14 cellular contexts compared by ENCODE assay signal in the genomic region with DNA sequence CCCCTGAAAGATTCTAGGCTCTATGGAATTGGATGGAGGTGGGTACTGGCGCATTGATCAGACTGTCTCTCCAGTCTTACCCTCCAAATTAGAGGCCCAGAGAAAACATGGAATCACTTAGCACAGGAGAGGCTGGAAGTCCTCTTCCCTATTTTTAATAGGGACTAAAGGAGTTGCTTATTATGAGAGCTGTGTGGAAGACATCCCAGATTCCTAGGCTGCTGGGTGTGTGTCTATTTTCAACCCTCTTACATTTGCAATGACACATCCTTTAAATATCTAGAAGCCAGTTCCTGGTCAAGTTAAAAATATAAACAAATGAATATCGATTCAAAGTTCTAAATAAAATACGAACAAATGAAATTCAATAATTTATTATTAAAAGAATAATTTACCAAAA. TPM values are rescaled to one million over a fixed set of nuclear protein-coding genes. Genes with fewer than 3 reads are reported as not detected.
DNase-seq lines count a peak whose midpoint lies in the region; ATAC-seq and TF ChIP-seq lines count a peak whose summit lies in the region.
"Had no signal": no experiment of that assay in that cellular context is flagged by ENCODE, and none has a peak within 500 bp of the region (broad histone marks: within the 10 kb centered on the region; RNA-seq: fewer than 3 reads in every experiment).

No MANE protein-coding gene starts in this region.

- TF ChIP-seq POLR2A in gastrocnemius medialis (IDR thresholded peaks at IDR 0.05) (no peak), vagina (IDR thresholded peaks at IDR 0.05) (no peak)

- ATAC-seq in SK-N-SH treated with all-trans-retinoic acid at 6 μM for 48 hours (peak; percentile 63), gastrocnemius medialis (peak; percentile 98)
- ATAC-seq: foreskin keratinocyte; naive thymus-derived CD4-positive, alpha-beta T cell had no signal

- TF ChIP-seq CTCF in foreskin fibroblast (IDR thresholded peaks at IDR 0.05; ENCODE audit: low read depth, low read length) (no peak), gastrocnemius medialis (IDR thresholded peaks at IDR 0.05 in 4 of 5, conservative IDR thresholded peaks at IDR 0.05 in 1 of 5) (no peak), vagina (IDR thresholded peaks at IDR 0.05) (no peak)

- H3K9me3 ChIP-seq in gastrocnemius medialis (no peaks in the 10 kb centered on the region), vagina (no peaks in the 10 kb centered on the region)
- H3K9me3 ChIP-seq: HAP-1, Peyer's patch had no signal

- H3K36me3 ChIP-seq in gastrocnemius medialis = no peaks in the 10 kb centered on the region
- no peaks in the 10 kb centered on the region for H3K36me3 ChIP-seq in vagina
- H3K36me3 ChIP-seq: HAP-1, Peyer's patch had no signal

- intact Hi-C loops in gastrocnemius medialis (cut with DNase I; ENCODE audit: low total_unique reads) (loop anchor here (2.0 to 5.0 kb wide), 2 partner anchors 22 to 56 kb away; partner anchors contain the start of gene ARID2), head of caudate nucleus (cut with DNase I) (no loop called here), vagina (cut with DNase I) (no loop called here)

- H3K27me3 ChIP-seq in gastrocnemius medialis (no peaks in the 10 kb centered on the region), vagina (no peaks in the 10 kb centered on the region)
- H3K27me3 ChIP-seq: foreskin keratinocyte, Peyer's patch had no signal

- H3K4me1 ChIP-seq in gastrocnemius medialis (peaks cover 24 to 29% of the 10 kb centered on the region in 2 donors), vagina (peaks cover 5% of the 10 kb centered on the region)
- H3K4me1 ChIP-seq: HAP-1 had no signal

- H3K4me3 ChIP-seq in foreskin fibroblast (ENCODE audit: low read depth in 1 of 2, low read length in 2 of 2) = no peak overlapping the region
- no peak overlapping the region for H3K4me3 ChIP-seq in gastrocnemius medialis
- H3K4me3 ChIP-seq in vagina = no peak overlapping the region
- H3K4me3 ChIP-seq: HAP-1, Peyer's patch had no signal

- H3K27ac ChIP-seq in gastrocnemius medialis (peak overlapping the region; percentile 48 to 59 (median 50)), vagina (no peak overlapping the region)
- H3K27ac ChIP-seq: foreskin keratinocyte, Peyer's patch had no signal

- in situ Hi-C loops in gastrocnemius medialis (cut with MboI; ENCODE audit: low sequenced_read_pairs in 4 of 4) = no loop called here

- DNase-seq in ELR (ENCODE audit: low read depth) (peak; percentile 79), foreskin fibroblast (peak; percentile 68 to 78), gastrocnemius medialis (peak; percentile 29 to 33), head of caudate nucleus (no peak), NCI-H345 (lab: John Stamatoyannopoulos, UW) (no peak), vagina (ENCODE audit: extremely low spot score in 2 of 2) (no peak), NCI-H69 (lab: John Stamatoyannopoulos, UW) (no peak)
- DNase-seq: activated gamma-delta T cell treated with Interleukin-2 at 50 U/mL for 16 hours; naive thymus-derived CD4-positive, alpha-beta T cell; NCI-H2227 treated with DMSO at 0.1 percent for 48 hours; Peyer's patch had no signal

TF ChIP-seq in SK-N-SH treated with all-trans-retinoic acid at 6 μM for 48 hours, 23 proteins besides CTCF, POLR2A, EP300 and RAD21:
- TF ChIP-seq ARNTL (CRISPR knock-in tag; IDR thresholded peaks at IDR 0.05; ENCODE audit: borderline replicate concordance, low read depth) (no peak), PATZ1 (CRISPR knock-in tag; IDR thresholded peaks at IDR 0.05; ENCODE audit: borderline replicate concordance) (no peak), CSDC2 (CRISPR knock-in tag; IDR thresholded peaks at IDR 0.05) (no peak), ESRRG (CRISPR knock-in tag; IDR thresholded peaks at IDR 0.05) (no peak), CREB5 (CRISPR knock-in tag; IDR thresholded peaks at IDR 0.05; ENCODE audit: low read depth) (no peak), ZFP3 (CRISPR knock-in tag; IDR thresholded peaks at IDR 0.05) (no peak), ZNF70 (CRISPR knock-in tag; IDR thresholded peaks at IDR 0.05) (no peak), ZNF565 (CRISPR knock-in tag; conservative IDR thresholded peaks at IDR 0.05; ENCODE audit: low read depth) (no peak), TCF4 (CRISPR knock-in tag; IDR thresholded peaks at IDR 0.05; ENCODE audit: borderline replicate concordance) (no peak), GLIS3 (CRISPR knock-in tag; IDR thresholded peaks at IDR 0.05) (no peak), ZNF8 (CRISPR knock-in tag; IDR thresholded peaks at IDR 0.05) (no peak)
- TF ChIP-seq, protein P1, sequence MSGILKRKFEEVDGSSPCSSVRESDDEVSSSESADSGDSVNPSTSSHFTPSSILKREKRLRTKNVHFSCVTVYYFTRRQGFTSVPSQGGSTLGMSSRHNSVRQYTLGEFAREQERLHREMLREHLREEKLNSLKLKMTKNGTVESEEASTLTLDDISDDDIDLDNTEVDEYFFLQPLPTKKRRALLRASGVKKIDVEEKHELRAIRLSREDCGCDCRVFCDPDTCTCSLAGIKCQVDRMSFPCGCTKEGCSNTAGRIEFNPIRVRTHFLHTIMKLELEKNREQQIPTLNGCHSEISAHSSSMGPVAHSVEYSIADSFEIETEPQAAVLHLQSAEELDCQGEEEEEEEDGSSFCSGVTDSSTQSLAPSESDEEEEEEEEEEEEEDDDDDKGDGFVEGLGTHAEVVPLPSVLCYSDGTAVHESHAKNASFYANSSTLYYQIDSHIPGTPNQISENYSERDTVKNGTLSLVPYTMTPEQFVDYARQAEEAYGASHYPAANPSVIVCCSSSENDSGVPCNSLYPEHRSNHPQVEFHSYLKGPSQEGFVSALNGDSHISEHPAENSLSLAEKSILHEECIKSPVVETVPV (CRISPR knock-in tag; IDR thresholded peaks at IDR 0.05) = no peak
- TF ChIP-seq, protein P2, sequence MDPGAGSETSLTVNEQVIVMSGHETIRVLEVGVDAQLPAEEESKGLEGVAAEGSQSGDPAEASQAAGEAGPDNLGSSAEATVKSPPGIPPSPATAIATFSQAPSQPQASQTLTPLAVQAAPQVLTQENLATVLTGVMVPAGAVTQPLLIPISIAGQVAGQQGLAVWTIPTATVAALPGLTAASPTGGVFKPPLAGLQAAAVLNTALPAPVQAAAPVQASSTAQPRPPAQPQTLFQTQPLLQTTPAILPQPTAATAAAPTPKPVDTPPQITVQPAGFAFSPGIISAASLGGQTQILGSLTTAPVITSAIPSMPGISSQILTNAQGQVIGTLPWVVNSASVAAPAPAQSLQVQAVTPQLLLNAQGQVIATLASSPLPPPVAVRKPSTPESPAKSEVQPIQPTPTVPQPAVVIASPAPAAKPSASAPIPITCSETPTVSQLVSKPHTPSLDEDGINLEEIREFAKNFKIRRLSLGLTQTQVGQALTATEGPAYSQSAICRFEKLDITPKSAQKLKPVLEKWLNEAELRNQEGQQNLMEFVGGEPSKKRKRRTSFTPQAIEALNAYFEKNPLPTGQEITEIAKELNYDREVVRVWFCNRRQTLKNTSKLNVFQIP (CRISPR knock-in tag; IDR thresholded peaks at IDR 0.05; ENCODE audit: borderline replicate concordance, low read depth) = no peak

RNA-seq across cellular contexts. Expression of gene ARID2, which starts 58.3 kb away (rescaled TPM):
- total RNA-seq in gastrocnemius medialis = 10 to 100 TPM; 10.5 to 25.0 (median 11.7) TPM
- total RNA-seq in vagina = 39.0 TPM

Comparison
In these comparisons a context has a peak if more than half of its experiments do, and no peak if none do; other contexts are left out.
1. DNase-seq: peak in ELR (single experiment), foreskin fibroblast (2 of 2) and gastrocnemius medialis (2 of 2); none in head of caudate nucleus (0 of 42), NCI-H345 (single experiment), vagina (0 of 2) and NCI-H69 (single experiment).